ENCODE assay signal across 8 cellular contexts in the genomic region with DNA sequence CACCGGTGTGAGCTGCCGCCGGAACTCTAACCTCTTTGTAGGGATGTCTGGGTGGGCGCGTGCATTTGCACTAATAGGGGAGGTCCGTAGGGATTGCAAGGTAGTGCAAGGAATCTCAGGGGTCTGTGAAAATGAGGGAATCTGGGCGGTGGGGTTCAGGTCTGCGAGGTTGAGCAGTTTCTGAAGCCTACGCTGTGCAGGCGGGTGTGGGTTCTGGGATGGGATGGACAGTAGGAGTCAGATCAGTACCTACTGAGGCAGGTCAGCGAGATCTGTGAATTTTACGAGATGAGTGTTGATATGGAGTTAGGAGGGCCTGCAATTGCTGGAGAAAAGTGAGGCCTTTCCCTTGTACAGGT. TPM values are rescaled to one million over a fixed set of nuclear protein-coding genes. Genes with fewer than 3 reads are reported as not detected.
DNase-seq lines count a peak whose midpoint lies in the region; ATAC-seq, FAIRE-seq and TF ChIP-seq lines count a peak whose summit lies in the region.

No MANE protein-coding gene starts in this region.

- H3K4me3 ChIP-seq in GM12878 (peak overlapping the region; percentile 96), lower lobe of right lung (peak overlapping the region; percentile 57), urinary bladder (ENCODE audit: low read depth, low read length) (peak overlapping the region; percentile 42)

- BruUV-seq in GM12878 (replicated peaks; lab: Mats Ljungman, UMichigan): no TSS peak

- no peak for TF ChIP-seq EP300 in GM12878 (IDR thresholded peaks at IDR 0.05; ENCODE audit: borderline replicate concordance in 1 of 2, control insufficient read depth in 1 of 2, low read depth in 2 of 2, low read length in 2 of 2)

- TF ChIP-seq RAD21 in GM12878 (IDR thresholded peaks at IDR 0.05; ENCODE audit: insufficient read depth, low read depth, low read length): no peak

- H3K27me3 Mint-ChIP-seq in activated naive CD4-positive, alpha-beta T cell treated with anti-CD3 and anti-CD28 coated beads for 36 hours (ENCODE audit: low read depth): no peaks in the 10 kb centered on the region

- no peaks in the 10 kb centered on the region for H4K20me1 ChIP-seq in GM12878 (ENCODE audit: control insufficient read depth, insufficient read depth)

- peaks cover 3% of the 10 kb centered on the region for H3K79me2 ChIP-seq in GM12878 (ENCODE audit: control insufficient read depth, insufficient read depth, low read length)

- RAD21 ChIA-PET in GM12878 (lab: Charles Lee; ENCODE audit: unreplicated experiment): interaction anchor here (1.0 to 2.7 kb wide), 7 partner anchors 13 to 437 kb away, joined by 3 to 20 read pairs (median 6); partner anchors contain the start of gene STOML2

- TF ChIP-seq CTCF in GM12878 (IDR thresholded peaks at IDR 0.05 in 2 of 3, conservative IDR thresholded peaks at IDR 0.05 in 1 of 3; ENCODE audit: control insufficient read depth in 2 of 3, extremely low read depth in 1 of 3, insufficient read depth in 1 of 3, low read depth in 3 of 3, low read length in 3 of 3) (no peak), lower lobe of right lung (IDR thresholded peaks at IDR 0.05) (no peak)

- H3K27ac Mint-ChIP-seq in activated naive CD4-positive, alpha-beta T cell treated with anti-CD3 and anti-CD28 coated beads for 36 hours: peak overlapping the region; percentile 80

- POLR2A ChIA-PET in GM12878 (lab: Charles Lee): no interaction called here

- H3K4me1 ChIP-seq in GM12878 (ENCODE audit: control insufficient read depth, insufficient read depth, low read length) (peaks cover 26% of the 10 kb centered on the region), lower lobe of right lung (peaks cover 44% of the 10 kb centered on the region), urinary bladder (ENCODE audit: insufficient read depth) (no peaks in the 10 kb centered on the region)

- H3K27ac ChIP-seq in GM12878 (ENCODE audit: control insufficient read depth, insufficient read depth) (no peak overlapping the region), lower lobe of right lung (peak overlapping the region; percentile 86), urinary bladder (ENCODE audit: low read depth) (peak overlapping the region; percentile 81)

- peak overlapping the region; percentile 29; the same call in 1 of the 2 replicates for H3K9ac ChIP-seq in GM12878 (ENCODE audit: control insufficient read depth, insufficient read depth, low read length)

- intact Hi-C loops in activated naive CD4-positive, alpha-beta T cell treated with anti-CD3 and anti-CD28 coated beads for 36 hours (cut with micrococcal nuclease): loop anchor here (1.0 to 5.0 kb wide), 13 partner anchors 14 to 736 kb away; partner anchors contain the start of genes FAM221B, GBA2, RGP1 and STOML2
- intact Hi-C loops in GM12878 (cut with micrococcal nuclease; ENCODE audit: unreplicated experiment) (loop anchor here (1.0 to 10.0 kb wide), 6 partner anchors 143 to 698 kb away; partner anchors contain the start of genes CREB3, HINT2, SPAG8 and TESK1), lower lobe of right lung (cut with DNase I) (no loop called here)

- no peak for FAIRE-seq in GM12878 (lab: Jason Lieb, UNC)

- peak overlapping the region; percentile 92 for H3K4me2 ChIP-seq in GM12878 (ENCODE audit: control insufficient read depth, insufficient read depth)

- ATAC-seq in GM12878 (no peak), lower lobe of right lung (peak in 1 of 2 donors; percentile 0)

- CTCF ChIA-PET in activated naive CD4-positive, alpha-beta T cell treated with anti-CD3 and anti-CD28 coated beads for 36 hours (lab: Charles Lee): interaction anchor here (0.6 to 3.0 kb wide), 15 partner anchors 10 to 725 kb away, joined by 3 to 21 read pairs (median 4); partner anchors contain the start of gene FANCG
- CTCF ChIA-PET in GM12878 (lab: Yijun Ruan, JAX): interaction anchor here (0.6 to 3.9 kb wide), 17 partner anchors 10 to 484 kb away, joined by 3 to 85 read pairs (median 5); no protein-coding TSS in a partner anchor

- H3K4me3 Mint-ChIP-seq in activated naive CD4-positive, alpha-beta T cell treated with anti-CD3 and anti-CD28 coated beads for 36 hours: peak overlapping the region; percentile 89

- whole genome bisulfite sequencing in GM12878 (ENCODE audit: insufficient coverage, insufficient replicate concordance, low lambda C conversion rate, missing lambda C conversion rate): under 1% methylated on average over 12 of the region's 12 CpGs
- WGBS in urinary bladder: under 1% methylated on average over 12 of the region's 12 CpGs

- DNase-seq in activated naive CD4-positive, alpha-beta T cell treated with anti-CD3 and anti-CD28 coated beads for 36 hours: no peak
- DNase-seq in activated naive CD4-positive, alpha-beta T cell treated with anti-CD3 and anti-CD28 coated beads, Interleukin-2, amount 50 U/mL, for 16 hours: no peak
- DNase-seq in GM12878 (ENCODE audit: low read depth, low spot score) (no peak), lower lobe of right lung (no peak), NCI-H2196 (lab: John Stamatoyannopoulos, UW; ENCODE audit: unreplicated experiment) (no peak), DMS53 treated with DMSO at 0.1 percent for 48 hours (lab: John Stamatoyannopoulos, UW; ENCODE audit: unreplicated experiment) (no peak)
- no peak for DNase-seq in activated effector memory CD4-positive, alpha-beta T cell treated with Interleukin-2 at 50 U/mL for 16 hours

- H3K9me3 ChIP-seq in GM12878 (replicated peaks; ENCODE audit: control insufficient read depth, insufficient read depth, low read length) (no peaks in the 10 kb centered on the region), lower lobe of right lung (no peaks in the 10 kb centered on the region)

- peak overlapping the region; percentile 84 for H2AFZ ChIP-seq in GM12878 (ENCODE audit: control insufficient read depth, low read depth, low read length)

- peaks cover 43% of the 10 kb centered on the region for H3K4me1 Mint-ChIP-seq in activated naive CD4-positive, alpha-beta T cell treated with anti-CD3 and anti-CD28 coated beads for 36 hours (ENCODE audit: low read depth)

- H3K36me3 Mint-ChIP-seq in activated naive CD4-positive, alpha-beta T cell treated with anti-CD3 and anti-CD28 coated beads for 36 hours (ENCODE audit: low read depth): no peaks in the 10 kb centered on the region

- TF ChIP-seq POLR2A in GM12878 (IDR thresholded peaks at IDR 0.05; ENCODE audit: low read depth, low read length): no peak

- H3K27me3 ChIP-seq in GM12878 (replicated peaks in 1 of 2; ENCODE audit: control insufficient read depth in 2 of 2, insufficient read depth in 2 of 2, low read length in 1 of 2) (no peaks in the 10 kb centered on the region), lower lobe of right lung (ENCODE audit: low read depth) (no peaks in the 10 kb centered on the region)

- in situ Hi-C loops in GM12878 (cut with MboI): loop anchor here (5.0 kb wide), 3 partner anchors 141 to 486 kb away; no protein-coding TSS in a partner anchor

- H3K36me3 ChIP-seq in GM12878 (ENCODE audit: control insufficient read depth in 2 of 2, insufficient read depth in 2 of 2, low read length in 1 of 2): no peaks in the 10 kb centered on the region
- no peaks in the 10 kb centered on the region for H3K36me3 ChIP-seq in lower lobe of right lung
- no peaks in the 10 kb centered on the region for H3K36me3 ChIP-seq in urinary bladder (ENCODE audit: insufficient read depth)

- no peaks in the 10 kb centered on the region for H3K9me3 Mint-ChIP-seq in activated naive CD4-positive, alpha-beta T cell treated with anti-CD3 and anti-CD28 coated beads for 36 hours

- SMC1A ChIA-PET in GM12878 (lab: Charles Lee; ENCODE audit: uncharacterized antibody, unreplicated experiment): interaction anchor here (1.0 to 3.0 kb wide), 6 partner anchors 139 to 437 kb away, joined by 3 to 23 read pairs (median 4); no protein-coding TSS in a partner anchor

RNA-seq across cellular contexts. Expression of gene ATOSB, which starts 0.9 kb away (rescaled TPM):
- 1 to 10 TPM; 3.4 to 3.7 TPM for total RNA-seq in activated naive CD4-positive, alpha-beta T cell treated with anti-CD3 and anti-CD28 coated beads for 36 hours
- 8.9 and 9.9 TPM in 2 replicates for total RNA-seq in GM12878 (2013; cell fraction: nucleolus; rRNA removed)
- total RNA-seq in GM12878 (2014; rRNA removed) (2.3 and 3.6 TPM in 2 replicates), GM12878 (2014; rRNA removed; fragmentation: Illumina TruSeq; extraction: Trizol) (1.8 and 1.9 TPM in 2 replicates), GM12878 (2021) (2.2 and 3.2 TPM in 2 replicates), lower lobe of right lung (20.3 TPM), urinary bladder (6.0 TPM)
- 1.5 TPM for polyA plus RNA-seq in GM12878 (2011; ENCODE audit: low read depth)
- polyA plus RNA-seq in GM12878 (2011; rRNA removed) (4.4 and 5.4 TPM in 2 replicates), GM12878 (2014; fragmentation: Illumina TruSeq; extraction: Trizol) (2.5 and 2.6 TPM in 2 replicates), GM12878 (2014; fragmentation: Nextera tagmentation; extraction: Ambion mirVana) (under 1 TPM; 0.60 to 0.62 TPM), GM12878 (2014; rRNA removed) (2.7 and 3.6 TPM in 2 replicates), GM12878 (2016; fragmentation: Nextera tagmentation; extraction: Ambion mirVana) (1 to 10 TPM; 1.9 to 2.5 TPM), urinary bladder (18.7 TPM)
- polyA plus RNA-seq in GM12878 (2011; cell fraction: cytosol; rRNA removed): 8.1 and 8.5 TPM in 2 replicates
- polyA plus RNA-seq in GM12878 (2011; cell fraction: nucleus; rRNA removed): 14.5 and 20.7 TPM in 2 replicates
- polyA plus RNA-seq in GM12878 (2012): 3.5 and 4.7 TPM in 2 replicates
- 4.0 and 5.5 TPM in 2 replicates for polyA minus RNA-seq in GM12878 (2011; rRNA and poly(A)+ RNA removed)
- polyA minus RNA-seq in GM12878 (2011; cell fraction: cytosol; rRNA and poly(A)+ RNA removed): 1.7 and 2.4 TPM in 2 replicates
- polyA minus RNA-seq in GM12878 (2011; cell fraction: nucleus; rRNA and poly(A)+ RNA removed): 3.0 and 5.5 TPM in 2 replicates

RNA-seq across cellular contexts. Expression of gene STOML2, which starts 13.6 kb away (rescaled TPM):
- total RNA-seq in activated naive CD4-positive, alpha-beta T cell treated with anti-CD3 and anti-CD28 coated beads for 36 hours: 100 to 1,000 TPM; 165 to 168 TPM
- 21.3 and 29.4 TPM in 2 replicates for total RNA-seq in GM12878 (2013; cell fraction: nucleolus; rRNA removed)
- total RNA-seq in GM12878 (2014; rRNA removed) (242 and 261 TPM in 2 replicates), GM12878 (2014; rRNA removed; fragmentation: Illumina TruSeq; extraction: Trizol) (117 and 121 TPM in 2 replicates), GM12878 (2021) (209 and 210 TPM in 2 replicates), lower lobe of right lung (59.0 TPM), urinary bladder (52.3 TPM)
- polyA plus RNA-seq in GM12878 (2011; ENCODE audit: low read depth): 75.9 TPM
- polyA plus RNA-seq in GM12878 (2011; rRNA removed) (123 and 204 TPM in 2 replicates), GM12878 (2014; fragmentation: Illumina TruSeq; extraction: Trizol) (140 and 165 TPM in 2 replicates), GM12878 (2014; fragmentation: Nextera tagmentation; extraction: Ambion mirVana) (100 to 1,000 TPM; 112 to 148 TPM), GM12878 (2014; rRNA removed) (246 and 263 TPM in 2 replicates), GM12878 (2016; fragmentation: Nextera tagmentation; extraction: Ambion mirVana) (100 to 1,000 TPM; 280 to 284 TPM), urinary bladder (106 TPM)
- 233 and 279 TPM in 2 replicates for polyA plus RNA-seq in GM12878 (2011; cell fraction: cytosol; rRNA removed)
- polyA plus RNA-seq in GM12878 (2011; cell fraction: nucleus; rRNA removed): 200 and 246 TPM in 2 replicates
- polyA plus RNA-seq in GM12878 (2012): 104 and 127 TPM in 2 replicates
- polyA minus RNA-seq in GM12878 (2011; rRNA and poly(A)+ RNA removed): 108 and 114 TPM in 2 replicates
- polyA minus RNA-seq in GM12878 (2011; cell fraction: cytosol; rRNA and poly(A)+ RNA removed): 30.3 and 40.3 TPM in 2 replicates
- 44.2 and 45.6 TPM in 2 replicates for polyA minus RNA-seq in GM12878 (2011; cell fraction: nucleus; rRNA and poly(A)+ RNA removed)

RNA-seq across cellular contexts. Expression of gene PIGO, which starts 20.1 kb away (rescaled TPM):
- 10 to 100 TPM; 22.8 to 23.7 TPM for total RNA-seq in activated naive CD4-positive, alpha-beta T cell treated with anti-CD3 and anti-CD28 coated beads for 36 hours
- total RNA-seq in GM12878 (2013; cell fraction: nucleolus; rRNA removed): 34.5 and 37.3 TPM in 2 replicates
- total RNA-seq in GM12878 (2014; rRNA removed) (18.4 and 19.0 TPM in 2 replicates), GM12878 (2014; rRNA removed; fragmentation: Illumina TruSeq; extraction: Trizol) (7.6 and 8.2 TPM in 2 replicates), GM12878 (2021) (19.9 and 23.2 TPM in 2 replicates), lower lobe of right lung (25.1 TPM), urinary bladder (8.6 TPM)
- 8.0 TPM for polyA plus RNA-seq in GM12878 (2011; ENCODE audit: low read depth)
- polyA plus RNA-seq in GM12878 (2011; rRNA removed) (11.9 and 21.2 TPM in 2 replicates), GM12878 (2014; fragmentation: Illumina TruSeq; extraction: Trizol) (12.9 and 16.7 TPM in 2 replicates), GM12878 (2014; fragmentation: Nextera tagmentation; extraction: Ambion mirVana) (10 to 100 TPM in 1 of 2 experiments, 1 to 10 TPM in 1; 8.3 to 13.1 TPM), GM12878 (2014; rRNA removed) (16.7 and 17.8 TPM in 2 replicates), GM12878 (2016; fragmentation: Nextera tagmentation; extraction: Ambion mirVana) (10 to 100 TPM; 22.3 to 23.3 TPM), urinary bladder (14.8 TPM)
- polyA plus RNA-seq in GM12878 (2011; cell fraction: cytosol; rRNA removed): 19.9 and 24.8 TPM in 2 replicates
- 45.1 and 49.3 TPM in 2 replicates for polyA plus RNA-seq in GM12878 (2011; cell fraction: nucleus; rRNA removed)
- polyA plus RNA-seq in GM12878 (2012): 11.5 and 13.8 TPM in 2 replicates
- 21.7 and 25.2 TPM in 2 replicates for polyA minus RNA-seq in GM12878 (2011; rRNA and poly(A)+ RNA removed)
- polyA minus RNA-seq in GM12878 (2011; cell fraction: cytosol; rRNA and poly(A)+ RNA removed): 6.8 and 9.7 TPM in 2 replicates
- 17.8 and 26.6 TPM in 2 replicates for polyA minus RNA-seq in GM12878 (2011; cell fraction: nucleus; rRNA and poly(A)+ RNA removed)

RNA-seq across cellular contexts. Expression of gene FANCG, which starts 36.8 kb away (rescaled TPM):
- 100 to 1,000 TPM; 109 to 118 TPM for total RNA-seq in activated naive CD4-positive, alpha-beta T cell treated with anti-CD3 and anti-CD28 coated beads for 36 hours
- 62.9 and 69.6 TPM in 2 replicates for total RNA-seq in GM12878 (2013; cell fraction: nucleolus; rRNA removed)
- total RNA-seq in GM12878 (2014; rRNA removed) (45.0 and 45.9 TPM in 2 replicates), GM12878 (2014; rRNA removed; fragmentation: Illumina TruSeq; extraction: Trizol) (39.5 TPM in 2 replicates), GM12878 (2021) (59.0 and 66.5 TPM in 2 replicates), lower lobe of right lung (13.9 TPM), urinary bladder (14.9 TPM)
- 24.4 TPM for polyA plus RNA-seq in GM12878 (2011; ENCODE audit: low read depth)
- polyA plus RNA-seq in GM12878 (2011; rRNA removed) (27.2 and 33.7 TPM in 2 replicates), GM12878 (2014; fragmentation: Illumina TruSeq; extraction: Trizol) (49.7 and 54.8 TPM in 2 replicates), GM12878 (2014; fragmentation: Nextera tagmentation; extraction: Ambion mirVana) (10 to 100 TPM; 16.4 to 24.2 TPM), GM12878 (2014; rRNA removed) (45.8 and 54.7 TPM in 2 replicates), GM12878 (2016; fragmentation: Nextera tagmentation; extraction: Ambion mirVana) (10 to 100 TPM; 76.9 to 78.7 TPM), urinary bladder (8.8 TPM)
- polyA plus RNA-seq in GM12878 (2011; cell fraction: cytosol; rRNA removed): 37.5 and 43.1 TPM in 2 replicates
- polyA plus RNA-seq in GM12878 (2011; cell fraction: nucleus; rRNA removed): 153 and 180 TPM in 2 replicates
- 34.4 and 41.0 TPM in 2 replicates for polyA plus RNA-seq in GM12878 (2012)
- polyA minus RNA-seq in GM12878 (2011; rRNA and poly(A)+ RNA removed): 30.6 and 40.0 TPM in 2 replicates
- 15.1 and 15.5 TPM in 2 replicates for polyA minus RNA-seq in GM12878 (2011; cell fraction: cytosol; rRNA and poly(A)+ RNA removed)
- polyA minus RNA-seq in GM12878 (2011; cell fraction: nucleus; rRNA and poly(A)+ RNA removed): 59.7 and 103 TPM in 2 replicates

RNA-seq across cellular contexts. Expression of gene VCP, which starts 44.1 kb away (rescaled TPM):
- total RNA-seq in activated naive CD4-positive, alpha-beta T cell treated with anti-CD3 and anti-CD28 coated beads for 36 hours: 100 to 1,000 TPM; 218 to 226 TPM
- 152 and 164 TPM in 2 replicates for total RNA-seq in GM12878 (2013; cell fraction: nucleolus; rRNA removed)
- 314 and 327 TPM in 2 replicates for total RNA-seq in GM12878 (2014; rRNA removed)
- 214 and 236 TPM in 2 replicates for total RNA-seq in GM12878 (2014; rRNA removed; fragmentation: Illumina TruSeq; extraction: Trizol)
- total RNA-seq in GM12878 (2021): 245 and 247 TPM in 2 replicates
- polyA plus RNA-seq in GM12878 (2011; ENCODE audit: low read depth): 109 TPM
- polyA plus RNA-seq in GM12878 (2011; rRNA removed): 235 and 302 TPM in 2 replicates
- 229 and 318 TPM in 2 replicates for polyA plus RNA-seq in GM12878 (2011; cell fraction: cytosol; rRNA removed)
- polyA plus RNA-seq in GM12878 (2011; cell fraction: nucleus; rRNA removed): 222 and 297 TPM in 2 replicates
- 160 and 192 TPM in 2 replicates for polyA plus RNA-seq in GM12878 (2012)
- polyA plus RNA-seq in GM12878 (2014; fragmentation: Illumina TruSeq; extraction: Trizol): 202 and 241 TPM in 2 replicates
- polyA plus RNA-seq in GM12878 (2014; fragmentation: Nextera tagmentation; extraction: Ambion mirVana): 10 to 100 TPM in 1 of 2 experiments, 1 to 10 TPM in 1; 7.4 to 22.3 TPM
- polyA plus RNA-seq in GM12878 (2014; rRNA removed): 171 and 191 TPM in 2 replicates
- polyA plus RNA-seq in GM12878 (2016; fragmentation: Nextera tagmentation; extraction: Ambion mirVana): 100 to 1,000 TPM; 306 to 317 TPM
- polyA minus RNA-seq in GM12878 (2011; rRNA and poly(A)+ RNA removed): 402 and 430 TPM in 2 replicates
- polyA minus RNA-seq in GM12878 (2011; cell fraction: cytosol; rRNA and poly(A)+ RNA removed): 128 and 166 TPM in 2 replicates
- polyA minus RNA-seq in GM12878 (2011; cell fraction: nucleus; rRNA and poly(A)+ RNA removed): 99.5 and 186 TPM in 2 replicates
- 175 TPM for total RNA-seq in lower lobe of right lung
- total RNA-seq in urinary bladder: 174 TPM
- 142 TPM for polyA plus RNA-seq in urinary bladder

Comparison
In these comparisons a context has a peak if more than half of its experiments do, and no peak if none do; other contexts are left out.
1. H3K4me3 ChIP-seq: peak in every context shown above with its lines; median percentile 96 in GM12878; 57 in lower lobe of right lung; 42 in urinary bladder.